ENCODE assay signal across 15 cellular contexts in the genomic region with DNA sequence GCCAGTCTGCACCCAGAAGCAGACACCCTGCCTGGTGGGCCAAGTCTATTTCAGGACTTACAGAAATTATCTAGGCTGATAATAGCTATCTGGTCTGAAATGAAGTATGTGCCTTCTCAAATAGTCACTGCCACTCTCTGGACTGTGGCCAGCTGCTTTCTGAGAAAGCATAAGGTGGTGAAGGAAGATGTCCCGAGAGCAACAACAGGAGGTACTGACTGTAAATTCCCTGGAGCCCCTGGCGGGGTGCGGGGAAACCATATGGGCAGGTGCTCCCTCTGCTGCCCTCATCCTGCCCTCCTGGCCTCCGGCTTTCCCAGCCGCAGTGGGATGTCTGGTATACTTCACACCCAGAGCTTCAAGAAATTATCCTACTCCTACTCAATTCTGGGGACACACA.
DNase-seq lines count a peak whose midpoint lies in the region; ATAC-seq and TF ChIP-seq lines count a peak whose summit lies in the region.
"Had no signal": no experiment of that assay in that cellular context is flagged by ENCODE, and none has a peak within 500 bp of the region (broad histone marks: within the 10 kb centered on the region; RNA-seq: fewer than 3 reads in every experiment).

No MANE protein-coding gene starts in this region.

- intact Hi-C loops in adrenal gland (cut with DNase I) (no loop called here), left ventricle myocardium superior (cut with micrococcal nuclease) (no loop called here)

- H3K36me3 ChIP-seq in adrenal gland (replicated peaks in 1 of 2) (peaks cover 0 to 11% of the 10 kb centered on the region in 2 donors), smooth muscle cell (ENCODE audit: low read depth) (no peaks in the 10 kb centered on the region)

- H3K4me2 ChIP-seq in smooth muscle cell = peak overlapping the region; percentile 28

- 70 to 88% (median 72%) methylated on average over 5 of the region's 5 CpGs for WGBS in adrenal gland, 4 donors
- WGBS in smooth muscle cell (ENCODE audit: low lambda C conversion rate) = 61% methylated on average over 5 of the region's 5 CpGs

- no peak overlapping the region for H3K9ac ChIP-seq in smooth muscle cell (ENCODE audit: low read depth)

- H2AFZ ChIP-seq in smooth muscle cell (ENCODE audit: low read depth) = no peak overlapping the region

- peaks cover 23% of the 10 kb centered on the region for H3K79me2 ChIP-seq in smooth muscle cell (ENCODE audit: low read depth)

- TF ChIP-seq POLR2A in adrenal gland (IDR thresholded peaks at IDR 0.05) = no peak

- no peaks in the 10 kb centered on the region for H3K9me3 ChIP-seq in adrenal gland (replicated peaks in 1 of 3)
- H3K9me3 ChIP-seq in smooth muscle cell (replicated peaks; ENCODE audit: low read depth) = no peaks in the 10 kb centered on the region

- H3K4me3 ChIP-seq in adrenal gland = no peak overlapping the region
- H3K4me3 ChIP-seq in smooth muscle cell = no peak overlapping the region
- H3K4me3 ChIP-seq: coronary artery had no signal

- TF ChIP-seq CTCF in adrenal gland (IDR thresholded peaks at IDR 0.05) (no peak), smooth muscle cell (IDR thresholded peaks at IDR 0.05; ENCODE audit: borderline replicate concordance, insufficient read depth, poor library complexity, severe bottlenecking) (no peak)

- DNase-seq in DMS 273 (lab: John Stamatoyannopoulos, UW; ENCODE audit: unreplicated experiment) (peak; percentile 79), adrenal gland (peak in 6 of 7 donors; percentile 64 to 86 (median 75)), left ventricle myocardium superior (peak; percentile 67), smooth muscle cell (lab: John Stamatoyannopoulos, UW; ENCODE audit: unreplicated experiment) (no peak), SIG-M5 (lab: John Stamatoyannopoulos, UW) (no peak), retina (no peak)
- DNase-seq in stimulated activated CD4-positive, alpha-beta T cell treated with anti-CD3 and anti-CD28 coated beads, Interleukin-12 subunit alpha, Interleukin-12 subunit beta, amount 100 ng/mL, for 4 hours = no peak
- DNase-seq: activated CD8-positive, alpha-beta T cell treated with anti-CD3 and anti-CD28 coated beads for 36 hours; activated naive CD4-positive, alpha-beta T cell treated with anti-CD3 and anti-CD28 coated beads, Interleukin-2, amount 50 U/mL, for 16 hours; activated T-cell treated with anti-CD3 and anti-CD28 coated beads, Interleukin-2, amount 50 U/mL, for 4 hours; DND-41; NCI-H2029 treated with DMSO at 0.1 percent for 48 hours; nephron progenitor cell had no signal

- ATAC-seq in left ventricle myocardium superior (peak; percentile 52), HG02642 (IDR thresholded peaks at IDR 0.05; ENCODE audit: poor library complexity, unreplicated experiment) (no peak)
- ATAC-seq: activated CD8-positive, alpha-beta T cell treated with anti-CD3 and anti-CD28 coated beads for 36 hours; activated T-cell treated with anti-CD3 and anti-CD28 coated beads, Interleukin-2, amount 50 U/mL, for 4 hours had no signal

- H4K20me1 ChIP-seq in smooth muscle cell (ENCODE audit: low read depth) = peaks cover 20% of the 10 kb centered on the region

- H3K27ac ChIP-seq in adrenal gland (peak overlapping the region in 4 of 5 donors; percentile 42 to 77 (median 60)), smooth muscle cell (ENCODE audit: low read depth) (peak overlapping the region; percentile 19)

- H3K4me1 ChIP-seq in adrenal gland (replicated peaks in 1 of 2) = peaks cover 27 to 72% of the 10 kb centered on the region in 2 donors
- peaks cover 8% of the 10 kb centered on the region for H3K4me1 ChIP-seq in smooth muscle cell (ENCODE audit: low read depth)

- no peaks in the 10 kb centered on the region for H3K27me3 ChIP-seq in adrenal gland
- H3K27me3 ChIP-seq in smooth muscle cell (ENCODE audit: low read depth) = no peaks in the 10 kb centered on the region

- H3F3A ChIP-seq in smooth muscle cell (ENCODE audit: low read depth) = peaks cover 28% of the 10 kb centered on the region

Comparison
In these comparisons a context has a peak if more than half of its experiments do, and no peak if none do; other contexts are left out.
1. DNase-seq: peak in DMS 273 (single experiment), adrenal gland (6 of 7) and left ventricle myocardium superior (single experiment); none in smooth muscle cell (single experiment), SIG-M5 (single experiment), stimulated activated CD4-positive, alpha-beta T cell treated with anti-CD3 and anti-CD28 coated beads, Interleukin-12 subunit alpha, Interleukin-12 subunit beta, amount 100 ng/mL, for 4 hours (single experiment) and retina (single experiment).